9 cellular contexts compared by ENCODE assay signal in genomic region chrX:40108084-40108958, GRCh38. TPM values are rescaled to one million over a fixed set of nuclear protein-coding genes. Genes with fewer than 3 reads are reported as not detected.
DNase-seq lines count a peak whose midpoint lies in the region; FAIRE-seq and TF ChIP-seq lines count a peak whose summit lies in the region.
"Had no signal": no experiment of that assay in that cellular context is flagged by ENCODE, and none has a peak within 500 bp of the region (broad histone marks: within the 10 kb centered on the region; RNA-seq: fewer than 3 reads in every experiment).

No MANE protein-coding gene starts in this region.

- intact Hi-C loops in OCI-LY7 (cut with micrococcal nuclease; ENCODE audit: unreplicated experiment) = no loop called here

- H3K27me3 Mint-ChIP-seq in T-helper 1 cell treated with Interleukin-12 subunit alpha and Interleukin-12 subunit beta and Interleukin-4 antibody, amounts not matched to agents 30 μg/mL and 1 μg/mL, for 36 hours (ENCODE audit: low read depth) = peaks cover 5% of the 10 kb centered on the region

- peak overlapping the region; percentile 69 for H3K4me3 ChIP-seq in OCI-LY7 (ENCODE audit: low read depth, low read length, poor library complexity, severe bottlenecking)
- no peak overlapping the region for H3K4me3 ChIP-seq in endocrine pancreas (ENCODE audit: control insufficient read depth, insufficient read depth, low read length)
- H3K4me3 ChIP-seq in mucosa of stomach (ENCODE audit: low read length) = no peak overlapping the region

- no peaks in the 10 kb centered on the region for H4K20me1 ChIP-seq in OCI-LY7 (ENCODE audit: insufficient read depth, low read length)

- no peaks in the 10 kb centered on the region for H3K9me3 ChIP-seq in OCI-LY7 (ENCODE audit: low read length)
- H3K9me3 ChIP-seq in endocrine pancreas (ENCODE audit: control insufficient read depth, low read length) = no peaks in the 10 kb centered on the region
- H3K9me3 ChIP-seq in mucosa of stomach (ENCODE audit: control insufficient read depth, low read length) = no peaks in the 10 kb centered on the region

- CTCF ChIA-PET in OCI-LY7 (lab: Charles Lee; ENCODE audit: unreplicated experiment) = interaction anchor here (0.5 kb wide), 1 partner anchor 111 kb away, joined by 3 read pairs; no protein-coding TSS in a partner anchor

- no peak for DNase-seq in T-helper 1 cell
- DNase-seq in OCI-LY7 (ENCODE audit: low spot score) = no peak
- no peak for DNase-seq in stimulated activated naive CD4-positive, alpha-beta T cell treated with Interleukin-2 at 50 U/mL for 16 hours (lab: John Stamatoyannopoulos, UW)
- no peak for DNase-seq in D721Med (ENCODE audit: insufficient read length, low spot score)
- DNase-seq in stimulated activated CD4-positive, alpha-beta T cell treated with anti-CD3 and anti-CD28 coated beads, Interleukin-4, amount 100 ng/mL, for 24 hours = no peak

- H3K9me3 Mint-ChIP-seq in T-helper 1 cell treated with Interleukin-12 subunit alpha and Interleukin-12 subunit beta and Interleukin-4 antibody, amounts not matched to agents 30 μg/mL and 1 μg/mL, for 36 hours = no peaks in the 10 kb centered on the region

- no peaks in the 10 kb centered on the region for H3K36me3 Mint-ChIP-seq in T-helper 1 cell treated with Interleukin-12 subunit alpha and Interleukin-12 subunit beta and Interleukin-4 antibody, amounts not matched to agents 30 μg/mL and 1 μg/mL, for 36 hours (ENCODE audit: low read depth)

- FAIRE-seq in D721Med (lab: Jason Lieb, UNC) = no peak
- FAIRE-seq: endometrium had no signal

- peak overlapping the region; percentile 72 for H3K9ac ChIP-seq in endocrine pancreas (ENCODE audit: control insufficient read depth, insufficient read depth, low read length)
- H3K9ac ChIP-seq in mucosa of stomach (ENCODE audit: low read length) = peak overlapping the region; percentile 59

- H3K4me2 ChIP-seq in OCI-LY7 (ENCODE audit: low read length) = peak overlapping the region; percentile 90

- no peaks in the 10 kb centered on the region for H3K79me2 ChIP-seq in OCI-LY7 (ENCODE audit: insufficient read depth, low read depth, low read length)

- no TSS peak for BruUV-seq in OCI-LY7 (replicated peaks; lab: Mats Ljungman, UMichigan)

- TF ChIP-seq CTCF in OCI-LY7 (conservative IDR thresholded peaks at IDR 0.05; ENCODE audit: low read length) (no peak), D721Med (IDR thresholded peaks at IDR 0.05; ENCODE audit: insufficient read depth, missing control alignments) (no peak)

- peaks cover 12% of the 10 kb centered on the region for H3K4me1 Mint-ChIP-seq in T-helper 1 cell treated with Interleukin-12 subunit alpha and Interleukin-12 subunit beta and Interleukin-4 antibody, amounts not matched to agents 30 μg/mL and 1 μg/mL, for 36 hours (ENCODE audit: low read depth)

- POLR2A ChIA-PET in OCI-LY7 (lab: Charles Lee) = no interaction called here

- H2AFZ ChIP-seq in OCI-LY7 (ENCODE audit: low read length) = no peak overlapping the region

- H3K36me3 ChIP-seq in OCI-LY7 (ENCODE audit: insufficient read depth, low read length) = no peaks in the 10 kb centered on the region
- no peaks in the 10 kb centered on the region for H3K36me3 ChIP-seq in endocrine pancreas (ENCODE audit: control insufficient read depth, insufficient read depth, low read length)
- H3K36me3 ChIP-seq in mucosa of stomach (ENCODE audit: control insufficient read depth, insufficient read depth, low read length) = no peaks in the 10 kb centered on the region

- H3K9me2 ChIP-seq in OCI-LY7 (ENCODE audit: insufficient read depth, low read length) = no peaks in the 10 kb centered on the region

- H3K4me3 Mint-ChIP-seq in T-helper 1 cell treated with Interleukin-12 subunit alpha and Interleukin-12 subunit beta and Interleukin-4 antibody, amounts not matched to agents 30 μg/mL and 1 μg/mL, for 36 hours = no peak overlapping the region

- no peaks in the 10 kb centered on the region for H3K27me3 ChIP-seq in endocrine pancreas (ENCODE audit: control insufficient read depth, insufficient read depth, low read length)
- H3K27me3 ChIP-seq in mucosa of stomach (ENCODE audit: control insufficient read depth, insufficient read depth, low read length) = no peaks in the 10 kb centered on the region

- peaks cover 52% of the 10 kb centered on the region for H3K4me1 ChIP-seq in OCI-LY7 (ENCODE audit: insufficient read depth, low read length, poor library complexity, severe bottlenecking)
- no peaks in the 10 kb centered on the region for H3K4me1 ChIP-seq in endocrine pancreas (ENCODE audit: control insufficient read depth, insufficient read depth, low read length)
- peaks cover 12% of the 10 kb centered on the region for H3K4me1 ChIP-seq in mucosa of stomach (ENCODE audit: control insufficient read depth, insufficient read depth, low read length)

- H3K27ac Mint-ChIP-seq in T-helper 1 cell treated with Interleukin-12 subunit alpha and Interleukin-12 subunit beta and Interleukin-4 antibody, amounts not matched to agents 30 μg/mL and 1 μg/mL, for 36 hours = peak overlapping the region; percentile 52

- peak overlapping the region; percentile 30 for H3K27ac ChIP-seq in OCI-LY7 (ENCODE audit: low read depth, low read length, poor library complexity, severe bottlenecking)

RNA-seq across cellular contexts. Expression of gene BCOR, which starts 10.6 kb away (rescaled TPM):
- total RNA-seq in OCI-LY7 (2014; rRNA removed; shearing (Covaris generic)) = 55.6 and 64.3 TPM in 2 replicates
- total RNA-seq in OCI-LY7 (2022) = 48.0 and 52.2 TPM in 2 replicates
